ENCODE assay signal across 8 cellular contexts in genomic region chr22:37166675-37167066, GRCh38. TPM values are rescaled to one million over a fixed set of nuclear protein-coding genes. Genes with fewer than 3 reads are reported as not detected.
DNase-seq lines count a peak whose midpoint lies in the region; ATAC-seq, FAIRE-seq and TF ChIP-seq lines count a peak whose summit lies in the region.

No MANE protein-coding gene starts in this region.

- H3K4me1 ChIP-seq in BE2C = peaks cover 18% of the 10 kb centered on the region
- no peaks in the 10 kb centered on the region for H3K4me1 ChIP-seq in neural progenitor cell

- no peak overlapping the region for H3K9ac ChIP-seq in neural progenitor cell

- H3K4me2 ChIP-seq in neural progenitor cell = no peak overlapping the region

- peak overlapping the region; percentile 71 for H3K4me3 Mint-ChIP-seq in neural progenitor cell
- peak overlapping the region; percentile 69 for H3K4me3 Mint-ChIP-seq in stimulated activated naive CD8-positive, alpha-beta T cell treated with anti-CD3 and anti-CD28 coated beads, Interleukin-15, Interleukin-2, amounts not matched to agents 100 ng/mL and 50 ng/mL, for 24 hours

- DNase-seq in BE2C (peak; percentile 85), HCEC 1CT (peak; percentile 50), RCC 7860 (ENCODE audit: low spot score) (peak; percentile 62), activated T-helper 1 cell treated with Interleukin-2 at 50 U/mL for 16 hours (ENCODE audit: low read depth) (peak; percentile 69), fibroblast of mammary gland (ENCODE audit: low read depth) (peak; percentile 67), neural progenitor cell (ENCODE audit: low spot score) (peak; percentile 86)

- H3K4me3 ChIP-seq in BE2C (ENCODE audit: low read depth, low read length) (no peak overlapping the region), fibroblast of mammary gland (ENCODE audit: control insufficient read depth, low read depth, low read length) (no peak overlapping the region), neural progenitor cell (no peak overlapping the region)

- peaks cover 4% of the 10 kb centered on the region for H3K9me3 Mint-ChIP-seq in neural progenitor cell
- H3K9me3 Mint-ChIP-seq in stimulated activated naive CD8-positive, alpha-beta T cell treated with anti-CD3 and anti-CD28 coated beads, Interleukin-15, Interleukin-2, amounts not matched to agents 100 ng/mL and 50 ng/mL, for 24 hours = no peaks in the 10 kb centered on the region

- no peak overlapping the region for H3K27ac Mint-ChIP-seq in neural progenitor cell
- peak overlapping the region; percentile 76 for H3K27ac Mint-ChIP-seq in stimulated activated naive CD8-positive, alpha-beta T cell treated with anti-CD3 and anti-CD28 coated beads, Interleukin-15, Interleukin-2, amounts not matched to agents 100 ng/mL and 50 ng/mL, for 24 hours

- H3K9me3 ChIP-seq in BE2C (no peaks in the 10 kb centered on the region), neural progenitor cell (ENCODE audit: low read depth) (no peaks in the 10 kb centered on the region)

- no peaks in the 10 kb centered on the region for H3F3A ChIP-seq in neural progenitor cell (ENCODE audit: low read depth)

- ATAC-seq in GM19351 (IDR thresholded peaks at IDR 0.05; ENCODE audit: unreplicated experiment) = no peak

- H4K20me1 ChIP-seq in neural progenitor cell (ENCODE audit: low read depth) = no peaks in the 10 kb centered on the region

- peak overlapping the region; percentile 76 for H2AFZ ChIP-seq in neural progenitor cell (replicated peaks)

- peaks cover 10% of the 10 kb centered on the region for H3K27me3 Mint-ChIP-seq in neural progenitor cell (ENCODE audit: insufficient read depth, low read depth)
- H3K27me3 Mint-ChIP-seq in stimulated activated naive CD8-positive, alpha-beta T cell treated with anti-CD3 and anti-CD28 coated beads, Interleukin-15, Interleukin-2, amounts not matched to agents 100 ng/mL and 50 ng/mL, for 24 hours = no peaks in the 10 kb centered on the region

- no peaks in the 10 kb centered on the region for H3K36me3 ChIP-seq in BE2C
- H3K36me3 ChIP-seq in neural progenitor cell = no peaks in the 10 kb centered on the region

- no peaks in the 10 kb centered on the region for H3K27me3 ChIP-seq in BE2C
- H3K27me3 ChIP-seq in neural progenitor cell = no peaks in the 10 kb centered on the region

- H3K36me3 Mint-ChIP-seq in neural progenitor cell = no peaks in the 10 kb centered on the region
- no peaks in the 10 kb centered on the region for H3K36me3 Mint-ChIP-seq in stimulated activated naive CD8-positive, alpha-beta T cell treated with anti-CD3 and anti-CD28 coated beads, Interleukin-15, Interleukin-2, amounts not matched to agents 100 ng/mL and 50 ng/mL, for 24 hours (ENCODE audit: low read depth)

- peak; percentile 17 for FAIRE-seq in RCC 7860 (lab: Jason Lieb, UNC)

- H3K4me1 Mint-ChIP-seq in neural progenitor cell = peaks cover 22% of the 10 kb centered on the region
- H3K4me1 Mint-ChIP-seq in stimulated activated naive CD8-positive, alpha-beta T cell treated with anti-CD3 and anti-CD28 coated beads, Interleukin-15, Interleukin-2, amounts not matched to agents 100 ng/mL and 50 ng/mL, for 24 hours (ENCODE audit: low read depth) = peaks cover 86% of the 10 kb centered on the region

- H3K27ac ChIP-seq in neural progenitor cell = no peak overlapping the region

- TF ChIP-seq CTCF in BE2C (IDR thresholded peaks at IDR 0.05; ENCODE audit: low read depth, low read length) (peak; percentile 89), fibroblast of mammary gland (conservative IDR thresholded peaks at IDR 0.05; ENCODE audit: control insufficient read depth, insufficient read depth, low read depth, low read length) (peak; percentile 83), neural progenitor cell (IDR thresholded peaks at IDR 0.05) (peak; percentile 91)

- H3K79me2 ChIP-seq in neural progenitor cell (ENCODE audit: low read depth) = no peaks in the 10 kb centered on the region

RNA-seq across cellular contexts. Expression of gene IL2RB, which starts 17.0 kb away (rescaled TPM):
- polyA plus RNA-seq in BE2C (2012; ENCODE audit: insufficient read depth, insufficient read length, low read depth) = 1.8 TPM
- total RNA-seq in neural progenitor cell (ENCODE audit: low replicate concordance) = 0.62 TPM in 1 of 2 replicates, not detected in the other

RNA-seq across cellular contexts. Expression of gene C1QTNF6, which starts 21.4 kb away (rescaled TPM):
- 9.3 TPM for polyA plus RNA-seq in BE2C (2012; ENCODE audit: insufficient read depth, insufficient read length, low read depth)
- total RNA-seq in neural progenitor cell (ENCODE audit: low replicate concordance) = 7.2 and 12.2 TPM in 2 replicates

RNA-seq across cellular contexts. Expression of gene SSTR3, which starts 45.6 kb away (rescaled TPM):
- 1.7 TPM for polyA plus RNA-seq in BE2C (2012; ENCODE audit: insufficient read depth, insufficient read length, low read depth)
- total RNA-seq in neural progenitor cell (ENCODE audit: low replicate concordance) = 0.19 and 0.53 TPM in 2 replicates

RNA-seq across cellular contexts. Expression of gene TMPRSS6, which starts 57.2 kb away (rescaled TPM):
- polyA plus RNA-seq in BE2C (2012; ENCODE audit: insufficient read depth, insufficient read length, low read depth) = 0.74 TPM
- not detected in 2 replicates for total RNA-seq in neural progenitor cell (ENCODE audit: low replicate concordance)
